27 cellular contexts compared by ENCODE assay signal in the genomic region with DNA sequence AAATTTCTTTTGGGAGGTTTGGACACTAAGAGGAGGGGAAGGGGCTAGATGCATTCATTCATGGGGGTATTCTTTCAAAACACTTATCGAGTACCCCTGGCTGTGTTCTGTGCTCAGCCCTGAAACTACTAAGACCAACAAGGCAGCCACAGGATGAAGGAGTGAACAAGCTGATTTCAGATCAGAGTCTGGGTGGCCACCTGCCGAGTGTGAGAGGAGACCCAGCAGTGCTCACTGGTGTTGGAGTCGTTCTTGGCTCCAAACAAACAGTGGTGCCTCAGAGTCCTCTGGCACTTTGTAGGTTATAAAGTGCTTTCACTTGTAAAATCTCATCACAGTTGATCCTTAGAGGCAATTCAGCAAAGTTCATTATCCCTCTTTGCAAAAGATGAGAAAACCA. TPM values are rescaled to one million over a fixed set of nuclear protein-coding genes. Genes with fewer than 3 reads are reported as not detected.
"Had no signal": no experiment of that assay in that cellular context is flagged by ENCODE, and none has a peak within 500 bp of the region (broad histone marks: within the 10 kb centered on the region; RNA-seq: fewer than 3 reads in every experiment).

No MANE protein-coding gene starts in this region.

- H2AFZ ChIP-seq: hepatocyte had no signal

- H3K4me1 ChIP-seq: pancreas, prostate gland, suprapubic skin, tibial artery, uterus had no signal

- H3K27ac ChIP-seq: hepatocyte, pancreas, prostate gland, skin epidermis, suprapubic skin, thoracic aorta, tibial artery, uterus had no signal

- H3K27me3 ChIP-seq: hepatocyte, pancreas, suprapubic skin, uterus had no signal

- DNase-seq: kidney glomerular epithelial cell; left cardiac atrium; left ventricle myocardium superior; midbrain; mucosa of descending colon; naive thymus-derived CD4-positive, alpha-beta T cell; nucleus accumbens; pancreas; posterior cingulate gyrus; retina; right cardiac atrium; stimulated activated CD4-positive, alpha-beta T cell treated with anti-CD3 and anti-CD28 coated beads, Interleukin-4, amount 100 ng/mL, for 24 hours; stimulated activated naive CD4-positive, alpha-beta T cell; tibial artery; trophoblast cell; uterus had no signal

- H3K36me3 ChIP-seq: pancreas, prostate gland, suprapubic skin, thoracic aorta, tibial artery, uterus had no signal

- H3K9me3 ChIP-seq: mucosa of descending colon, pancreas, prostate gland, suprapubic skin, thoracic aorta, tibial artery, uterus had no signal

- H3K4me2 ChIP-seq: hepatocyte had no signal

- H3K4me3 ChIP-seq: hepatocyte, lung, mucosa of descending colon, pancreas, prostate gland, skin epidermis, suprapubic skin, thoracic aorta, tibial artery, uterus had no signal

- ATAC-seq: left cardiac atrium; left lobe of liver; left ventricle myocardium superior; mucosa of descending colon; naive thymus-derived CD4-positive, alpha-beta T cell; natural killer cell treated with Interleukin-12 subunit alpha and Interleukin-12 subunit beta and Interleukin-15 and Interleukin-18, amount 100 ng/mL, for 72 hours; pancreas; right cardiac atrium; sciatic nerve; stimulated activated effector memory CD8-positive, alpha-beta T cell treated with anti-CD3 and anti-CD28 coated beads, Interleukin-12 subunit alpha, Interleukin-12 subunit beta, amount 100 ng/mL, for 72 hours had no signal

- H3K79me2 ChIP-seq: hepatocyte had no signal

RNA-seq across cellular contexts. Expression of gene CMTM8, which starts 48.8 kb away (rescaled TPM):
- polyA plus RNA-seq: neural cell had no signal
